ENCODE assay signal across 31 cellular contexts in the genomic region with DNA sequence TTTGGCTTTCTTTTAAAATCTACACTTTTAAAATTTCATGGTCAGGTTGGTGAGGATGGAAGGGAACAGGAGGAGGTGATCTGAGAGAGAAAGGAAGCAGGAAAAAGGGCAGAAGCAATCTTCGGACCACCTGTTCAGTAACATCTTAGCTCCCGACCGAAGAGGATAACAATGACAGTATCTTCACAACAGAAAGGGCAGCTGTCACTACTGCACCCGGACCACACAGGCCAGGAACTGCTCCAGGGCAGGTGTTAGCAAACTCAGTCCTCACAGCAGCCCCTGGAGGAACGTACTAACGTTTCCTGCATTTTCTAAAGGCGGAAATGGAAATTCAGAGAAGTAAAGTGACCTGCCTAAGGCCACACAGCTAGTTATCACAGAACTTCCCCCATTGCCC. TPM values are rescaled to one million over a fixed set of nuclear protein-coding genes. Genes with fewer than 3 reads are reported as not detected.
"Had no signal": no experiment of that assay in that cellular context is flagged by ENCODE, and none has a peak within 500 bp of the region (broad histone marks: within the 10 kb centered on the region; RNA-seq: fewer than 3 reads in every experiment).

No MANE protein-coding gene starts in this region.

- H3K27me3 ChIP-seq: neural progenitor cell, ovary, right lobe of liver, testis, transverse colon, upper lobe of left lung, vagina had no signal

- H3K79me2 ChIP-seq: parathyroid adenoma had no signal

- H3K9ac ChIP-seq: neural progenitor cell, parathyroid adenoma had no signal

- FAIRE-seq: urothelium cell line had no signal

- ATAC-seq: natural killer cell; psoas muscle; stimulated activated memory B cell treated with anti-CD40 and anti-IgM and Interleukin-4, amounts not matched to agents 10 μg/mL and 1 μg/mL and 100 μg/mL, for 72 hours; stimulated activated naive CD8-positive, alpha-beta T cell treated with anti-CD3 and anti-CD28 coated beads, Interleukin-15, Interleukin-2, amounts not matched to agents 100 U/mL and 50 U/mL, for 24 hours had no signal

- H3K4me3 ChIP-seq: neural progenitor cell, ovary, psoas muscle, right lobe of liver, sigmoid colon, skin epidermis, smooth muscle cell, spleen, suprapubic skin, testis, tibial artery, transverse colon, upper lobe of left lung, vagina had no signal

- H3K4me2 ChIP-seq: neural progenitor cell, smooth muscle cell had no signal

- H3K27ac ChIP-seq: neural progenitor cell, ovary, parathyroid adenoma, psoas muscle, right lobe of liver, sigmoid colon, skin epidermis, spleen, suprapubic skin, testis, tibial artery, transverse colon, upper lobe of left lung, vagina had no signal

- H3K36me3 ChIP-seq: neural progenitor cell, ovary, right lobe of liver, sigmoid colon, spleen, suprapubic skin, tibial artery, transverse colon, upper lobe of left lung, vagina had no signal

- H3K9me3 ChIP-seq: ovary, psoas muscle, right lobe of liver, sigmoid colon, spleen, suprapubic skin, testis, tibial artery, transverse colon, upper lobe of left lung, vagina had no signal

- H3K4me1 ChIP-seq: parathyroid adenoma, psoas muscle, right lobe of liver, sigmoid colon, spleen, suprapubic skin, testis, tibial artery, transverse colon, upper lobe of left lung, vagina had no signal

- DNase-seq: natural killer cell; occipital lobe; ovary; psoas muscle; right cardiac atrium; right lobe of liver; sigmoid colon; spleen; stimulated activated CD4-positive, alpha-beta T cell treated with anti-CD3 and anti-CD28 coated beads, Interleukin-12 subunit alpha, Interleukin-12 subunit beta, amount 100 ng/mL, for 4 hours; stimulated activated CD4-positive, alpha-beta T cell treated with anti-CD3 and anti-CD28 coated beads, Interleukin-1b, Interleukin-23, amount 100 ng/mL, for 48 hours; stimulated activated CD4-positive, alpha-beta T cell treated with anti-CD3 and anti-CD28 coated beads, Interleukin-4, amount 100 ng/mL, for 1 hour; stimulated activated CD4-positive, alpha-beta T cell treated with anti-CD3 and anti-CD28 coated beads, Interleukin-4, amount 100 ng/mL, for 4 hours; stimulated activated CD8-positive, alpha-beta memory T cell treated with anti-CD3 and anti-CD28 coated beads, Interleukin-4, amount 100 ng/mL, for 48 hours; stimulated activated naive CD4-positive, alpha-beta T cell; stimulated activated naive CD8-positive, alpha-beta T cell treated with anti-CD3 and anti-CD28 coated beads, Interleukin-15, amount 100 ng/mL, for 72 hours; stimulated activated naive CD8-positive, alpha-beta T cell treated with anti-CD3 and anti-CD28 coated beads, Interleukin-15, Interleukin-2, amounts not matched to agents 100 U/mL and 50 U/mL, for 24 hours; substantia nigra; testis; tibial artery; transverse colon; upper lobe of left lung had no signal

- H2AFZ ChIP-seq: neural progenitor cell, parathyroid adenoma had no signal

RNA-seq across cellular contexts. Expression of a gene that starts 16.8 kb away (rescaled TPM):
- total RNA-seq: natural killer cell, osteoblast, renal cortical epithelial cell, right lobe of liver, smooth muscle cell had no signal
- polyA plus RNA-seq: smooth muscle cell had no signal

RNA-seq across cellular contexts. Expression of a gene that starts 48.8 kb away (rescaled TPM):
- total RNA-seq: osteoblast, sigmoid colon, smooth muscle cell, vagina had no signal
- polyA plus RNA-seq: smooth muscle cell had no signal
